ENCODE assay signal across 17 cellular contexts in the genomic region with DNA sequence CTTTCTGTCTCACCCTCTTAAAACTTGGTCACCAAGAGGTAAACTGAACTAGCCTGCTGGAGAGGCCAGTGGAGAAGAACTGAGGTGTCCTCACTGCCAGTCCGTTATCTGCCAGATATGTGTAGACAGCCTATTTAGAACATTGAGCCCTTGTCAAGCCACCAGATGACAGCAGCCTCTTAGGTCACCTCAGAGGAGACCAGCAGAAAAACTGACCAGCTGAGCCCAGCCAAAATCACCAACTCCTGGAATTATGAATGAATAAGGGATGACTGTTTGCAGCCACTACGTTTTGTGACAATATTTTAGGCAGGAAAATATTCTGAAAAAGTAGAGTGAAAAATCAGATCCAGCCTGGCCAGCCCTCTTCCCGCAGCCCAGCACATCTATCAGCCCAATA.
DNase-seq lines count a peak whose midpoint lies in the region; ATAC-seq and TF ChIP-seq lines count a peak whose summit lies in the region.
"Had no signal": no experiment of that assay in that cellular context is flagged by ENCODE, and none has a peak within 500 bp of the region (broad histone marks: within the 10 kb centered on the region; RNA-seq: fewer than 3 reads in every experiment).

No MANE protein-coding gene starts in this region.

- H3K56ac ChIP-seq in IMR-90 (ENCODE audit: extremely low read depth, insufficient read depth, low read length) = no peak overlapping the region

- H3K36me3 Mint-ChIP-seq in GM23338 (ENCODE audit: low read depth) = no peaks in the 10 kb centered on the region
- H3K36me3 Mint-ChIP-seq: CD8-positive, alpha-beta T cell had no signal

- H2BK15ac ChIP-seq in IMR-90 (ENCODE audit: low read depth, low read length) = no peak overlapping the region

- CTCF ChIA-PET in IMR-90 (lab: Yijun Ruan, JAX) (no interaction called here), HEK293T (lab: Yijun Ruan, JAX) (no interaction called here)

- H3K9me3 ChIP-seq in IMR-90 (ENCODE audit: control insufficient read depth, insufficient read depth, low read length) = no peaks in the 10 kb centered on the region
- H3K9me3 ChIP-seq in left ventricle myocardium inferior (replicated peaks) = no peaks in the 10 kb centered on the region
- H3K9me3 ChIP-seq: A549; BLaER1 treated with 17β-estradiol and CSF1 and Interleukin-3, amounts not matched to agents 10 nM and 100 nM; Caco-2 had no signal

- WGBS in IMR-90 (ENCODE audit: extremely low coverage in 2 of 2, insufficient read length in 1 of 2), 2 experiments = 71% methylated on average over 1 of the region's 3 CpGs; no CpG with 5 or more reads in 1 of the 2 experiments

- H3K27me3 ChIP-seq in GM23338 (ENCODE audit: insufficient read depth) (no peaks in the 10 kb centered on the region), IMR-90 (ENCODE audit: control insufficient read depth, insufficient read depth, low read length) (no peaks in the 10 kb centered on the region), left ventricle myocardium inferior (ENCODE audit: low read depth) (no peaks in the 10 kb centered on the region), dorsolateral prefrontal cortex (no peaks in the 10 kb centered on the region)
- H3K27me3 ChIP-seq: BLaER1 treated with 17β-estradiol and CSF1 and Interleukin-3, amounts not matched to agents 10 nM and 100 nM had no signal

- H3K23ac ChIP-seq in IMR-90 (ENCODE audit: low read depth, low read length) = no peak overlapping the region

- H3K4me3 Mint-ChIP-seq in GM23338 = no peak overlapping the region
- H3K4me3 Mint-ChIP-seq: B cell; CD4-positive, alpha-beta T cell; CD8-positive, alpha-beta T cell had no signal

- H3K9ac ChIP-seq in IMR-90 (ENCODE audit: low read depth, low read length) = no peak overlapping the region
- H3K9ac ChIP-seq: BLaER1 treated with 17β-estradiol and CSF1 and Interleukin-3, amounts not matched to agents 10 nM and 100 nM had no signal

- H3K27ac ChIP-seq in 22Rv1 (peak overlapping the region; percentile 58), GM23338 (ENCODE audit: low read depth) (no peak overlapping the region), IMR-90 (ENCODE audit: insufficient read depth, low read length) (no peak overlapping the region), left ventricle myocardium inferior (replicated peaks) (no peak overlapping the region), dorsolateral prefrontal cortex (no peak overlapping the region)
- H3K27ac ChIP-seq: BLaER1 treated with 17β-estradiol and CSF1 and Interleukin-3, amounts not matched to agents 10 nM and 100 nM; C4-2B had no signal

- no peak for TF ChIP-seq RAD21 in IMR-90 (IDR thresholded peaks at IDR 0.05; ENCODE audit: low read length)

- H3K4me3 ChIP-seq in GM23338 = no peak overlapping the region
- no peak overlapping the region for H3K4me3 ChIP-seq in IMR-90 (ENCODE audit: insufficient read depth, low read depth, low read length)
- H3K4me3 ChIP-seq in left ventricle myocardium inferior = no peak overlapping the region
- no peak overlapping the region for H3K4me3 ChIP-seq in dorsolateral prefrontal cortex
- H3K4me3 ChIP-seq: A549; BLaER1 treated with 17β-estradiol and CSF1 and Interleukin-3, amounts not matched to agents 10 nM and 100 nM had no signal

- H3K9me3 Mint-ChIP-seq in GM23338 = no peaks in the 10 kb centered on the region
- H3K9me3 Mint-ChIP-seq: CD4-positive, alpha-beta T cell; CD8-positive, alpha-beta T cell had no signal

- no peaks in the 10 kb centered on the region; a peak in 1 of 4 replicates for H3K79me1 ChIP-seq in IMR-90 (ENCODE audit: low read depth in 1 of 2, low read length in 2 of 2)

- H3K4me1 ChIP-seq in GM23338 (ENCODE audit: insufficient read depth) = peaks cover 12% of the 10 kb centered on the region; the same call in 1 of the 2 replicates
- H3K4me1 ChIP-seq in IMR-90 (ENCODE audit: control insufficient read depth, insufficient read depth, low read length) = peaks cover 1% of the 10 kb centered on the region; the same call in 1 of the 2 replicates
- H3K4me1 ChIP-seq in left ventricle myocardium inferior = no peaks in the 10 kb centered on the region
- H3K4me1 ChIP-seq: BLaER1 treated with 17β-estradiol and CSF1 and Interleukin-3, amounts not matched to agents 10 nM and 100 nM; Caco-2 had no signal

- H3K36me3 ChIP-seq in GM23338 (ENCODE audit: insufficient read depth) (no peaks in the 10 kb centered on the region), IMR-90 (ENCODE audit: control insufficient read depth, insufficient read depth, low read length) (no peaks in the 10 kb centered on the region), left ventricle myocardium inferior (no peaks in the 10 kb centered on the region)
- H3K36me3 ChIP-seq: BLaER1 treated with 17β-estradiol and CSF1 and Interleukin-3, amounts not matched to agents 10 nM and 100 nM had no signal

- H3F3A ChIP-seq in GM23338 (replicated peaks; ENCODE audit: low read depth) = no peaks in the 10 kb centered on the region

- H3K9me2 ChIP-seq in GM23338 (ENCODE audit: insufficient read depth) = no peaks in the 10 kb centered on the region; the same call in 1 of the 2 replicates

- DNase-seq in GM23338 (ENCODE audit: low spot score) (no peak), IMR-90 (no peak), left ventricle myocardium inferior (no peak), dorsolateral prefrontal cortex (no peak), HEK293T (ENCODE audit: extremely low spot score) (no peak)
- DNase-seq: AML-193; Caco-2; Calu3; CD4-positive, alpha-beta T cell; CD8-positive, alpha-beta T cell; DMS79 treated with DMSO at 0.1 percent for 48 hours; GF-D8 had no signal

- H4K5ac ChIP-seq in IMR-90 (ENCODE audit: low read depth, low read length) = no peak overlapping the region

- no peak overlapping the region for H2AK5ac ChIP-seq in IMR-90 (ENCODE audit: low read depth, low read length)

- no peak overlapping the region for H4K8ac ChIP-seq in IMR-90 (ENCODE audit: low read depth in 2 of 2, low read length in 2 of 2)

- H2BK20ac ChIP-seq in IMR-90 (ENCODE audit: low read depth, low read length) = no peak overlapping the region

- no TSS peak for BruUV-seq in IMR-90 (replicated peaks; lab: Mats Ljungman, UMichigan)

- no peaks in the 10 kb centered on the region for H3K27me3 Mint-ChIP-seq in GM23338 (ENCODE audit: insufficient read depth, low read depth, poor library complexity)
- H3K27me3 Mint-ChIP-seq: B cell had no signal

- no peak overlapping the region for H2AK9ac ChIP-seq in IMR-90 (replicated peaks; ENCODE audit: low read depth, low read length, poor library complexity)

- H3K27ac Mint-ChIP-seq in GM23338 = no peak overlapping the region
- H3K27ac Mint-ChIP-seq: B cell; CD4-positive, alpha-beta T cell; CD8-positive, alpha-beta T cell had no signal

- no peak overlapping the region for H2BK120ac ChIP-seq in IMR-90 (ENCODE audit: low read depth, low read length)

- dilution Hi-C loops in IMR-90 (cut with HindIII; ENCODE audit: low sequenced_read_pairs, unreplicated experiment) = no loop called here

- no peak overlapping the region for H3K4me2 ChIP-seq in GM23338
- H3K4me2 ChIP-seq in IMR-90 (ENCODE audit: low read depth, low read length) = no peak overlapping the region
- H3K4me2 ChIP-seq: A549; BLaER1 treated with 17β-estradiol and CSF1 and Interleukin-3, amounts not matched to agents 10 nM and 100 nM had no signal

- TF ChIP-seq CTCF in 22Rv1 (IDR thresholded peaks at IDR 0.05) (no peak), GM23338 (conservative IDR thresholded peaks at IDR 0.05; ENCODE audit: low read depth in 2 of 2) (no peak), IMR-90 (conservative IDR thresholded peaks at IDR 0.05; ENCODE audit: low read depth, low read length) (no peak), left ventricle myocardium inferior (IDR thresholded peaks at IDR 0.05; ENCODE audit: borderline replicate concordance) (no peak), dorsolateral prefrontal cortex (IDR thresholded peaks at IDR 0.05 in 54 of 56, conservative IDR thresholded peaks at IDR 0.05 in 2 of 56; ENCODE audit: low read depth in 1 of 56, partially characterized antibody in 56 of 56) (no peak)

- peaks cover 17% of the 10 kb centered on the region for H3K4me1 Mint-ChIP-seq in GM23338
- H3K4me1 Mint-ChIP-seq: B cell had no signal

- H3K14ac ChIP-seq in IMR-90 (replicated peaks; ENCODE audit: low read depth, low read length) = no peak overlapping the region

- H2AFZ ChIP-seq in GM23338 (no peak overlapping the region), IMR-90 (replicated peaks; ENCODE audit: low read length, poor library complexity) (no peak overlapping the region)

- ATAC-seq in GM23338 (no peak), IMR-90 (ENCODE audit: low read depth) (no peak)
- ATAC-seq: A549; CD8-positive, alpha-beta T cell had no signal

- H3K4ac ChIP-seq in IMR-90 (ENCODE audit: low read depth, low read length) = no peak overlapping the region

- in situ Hi-C loops in IMR-90 (cut with MboI; ENCODE audit: low sequenced_read_pairs) = no loop called here

- 0 out of 2 replicates have a peak overlapping the region, but pooled peaks have one; percentile 41 for H4K91ac ChIP-seq in IMR-90 (ENCODE audit: insufficient read depth, low read depth, low read length)

- intact Hi-C loops in IMR-90 (cut with micrococcal nuclease) = no loop called here
- intact Hi-C loops in left ventricle myocardium inferior (cut with micrococcal nuclease) = no loop called here
- intact Hi-C loops in dorsolateral prefrontal cortex (cut with DNase I) = no loop called here

- H3K18ac ChIP-seq in IMR-90 (ENCODE audit: low read depth, low read length) = no peak overlapping the region

- H3K9me1 ChIP-seq in IMR-90 (ENCODE audit: insufficient read depth, low read length) = no peaks in the 10 kb centered on the region

- H4K20me1 ChIP-seq in GM23338 (replicated peaks; ENCODE audit: insufficient read depth) = no peaks in the 10 kb centered on the region
- no peaks in the 10 kb centered on the region for H4K20me1 ChIP-seq in IMR-90 (ENCODE audit: insufficient read depth, low read length)
- H4K20me1 ChIP-seq: BLaER1 treated with 17β-estradiol and CSF1 and Interleukin-3, amounts not matched to agents 10 nM and 100 nM had no signal

- TF ChIP-seq POLR2A in IMR-90 (IDR thresholded peaks at IDR 0.05; ENCODE audit: low read depth, low read length) = no peak

- H3K79me2 ChIP-seq in GM23338 (replicated peaks; ENCODE audit: insufficient read depth) = no peaks in the 10 kb centered on the region

- no peak overlapping the region for H2BK5ac ChIP-seq in IMR-90 (ENCODE audit: low read depth, low read length, poor library complexity, severe bottlenecking)

- POLR2A ChIA-PET in IMR-90 (lab: Charles Lee; ENCODE audit: unreplicated experiment) (no interaction called here), HEK293T (lab: Yijun Ruan, JAX) (no interaction called here)

TF ChIP-seq in GM23338, 12 proteins besides CTCF, POLR2A, EP300 and RAD21 (continues in another document):
- TF ChIP-seq ZNF114 (CRISPR knock-in tag; IDR thresholded peaks at IDR 0.05) = no peak
- TF ChIP-seq ZNF331 (CRISPR knock-in tag; IDR thresholded peaks at IDR 0.05; ENCODE audit: low read depth) = peak; percentile 28; the same call in 1 of the 2 replicates

TF ChIP-seq in HEK293T, 16 proteins besides CTCF, POLR2A, EP300 and RAD21 (continues in another document):
- TF ChIP-seq BHLHE40 (IDR thresholded peaks at IDR 0.05; ENCODE audit: borderline replicate concordance) (no peak), ELF4 (IDR thresholded peaks at IDR 0.05) (no peak), TARDBP (IDR thresholded peaks at IDR 0.05) (no peak), FOXA1 (IDR thresholded peaks at IDR 0.05) (no peak), L3MBTL2 (conservative IDR thresholded peaks at IDR 0.05) (no peak), ARNT (IDR thresholded peaks at IDR 0.05) (no peak), FOXM1 (IDR thresholded peaks at IDR 0.05; ENCODE audit: borderline replicate concordance) (no peak)
